In the genomic region with DNA sequence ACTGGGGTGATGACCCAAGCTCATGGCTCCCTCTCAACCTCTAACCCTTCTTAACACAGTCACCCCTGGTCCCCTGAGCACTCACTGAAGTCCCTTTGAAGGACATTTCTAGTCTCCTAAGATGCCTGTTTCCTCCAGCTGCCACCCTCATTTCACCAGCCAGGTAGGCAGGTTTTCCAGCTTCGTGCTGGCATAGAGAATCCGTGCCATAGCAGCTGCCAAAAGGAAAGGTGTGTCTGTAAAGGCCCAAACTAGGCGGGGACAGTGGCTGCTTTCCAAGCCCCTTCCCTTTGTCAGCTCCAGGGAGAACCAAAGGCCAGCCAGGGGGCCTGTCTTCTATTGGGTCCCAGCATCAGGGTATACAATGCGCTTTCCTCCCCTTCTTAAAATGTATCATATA, we compare ENCODE assay signal across 2 cellular contexts. TPM values are rescaled to one million over a fixed set of nuclear protein-coding genes. Genes with fewer than 3 reads are reported as not detected.
"Had no signal": no experiment of that assay in that cellular context is flagged by ENCODE, and none has a peak within 500 bp of the region (broad histone marks: within the 10 kb centered on the region; RNA-seq: fewer than 3 reads in every experiment).

No MANE protein-coding gene starts in this region.

RNA-seq across cellular contexts. Expression of a gene that starts 36.9 kb away (rescaled TPM):
- total RNA-seq: MCF 10A, Right ventricle myocardium inferior had no signal
